ENCODE assay signal across 24 cellular contexts in the genomic region with DNA sequence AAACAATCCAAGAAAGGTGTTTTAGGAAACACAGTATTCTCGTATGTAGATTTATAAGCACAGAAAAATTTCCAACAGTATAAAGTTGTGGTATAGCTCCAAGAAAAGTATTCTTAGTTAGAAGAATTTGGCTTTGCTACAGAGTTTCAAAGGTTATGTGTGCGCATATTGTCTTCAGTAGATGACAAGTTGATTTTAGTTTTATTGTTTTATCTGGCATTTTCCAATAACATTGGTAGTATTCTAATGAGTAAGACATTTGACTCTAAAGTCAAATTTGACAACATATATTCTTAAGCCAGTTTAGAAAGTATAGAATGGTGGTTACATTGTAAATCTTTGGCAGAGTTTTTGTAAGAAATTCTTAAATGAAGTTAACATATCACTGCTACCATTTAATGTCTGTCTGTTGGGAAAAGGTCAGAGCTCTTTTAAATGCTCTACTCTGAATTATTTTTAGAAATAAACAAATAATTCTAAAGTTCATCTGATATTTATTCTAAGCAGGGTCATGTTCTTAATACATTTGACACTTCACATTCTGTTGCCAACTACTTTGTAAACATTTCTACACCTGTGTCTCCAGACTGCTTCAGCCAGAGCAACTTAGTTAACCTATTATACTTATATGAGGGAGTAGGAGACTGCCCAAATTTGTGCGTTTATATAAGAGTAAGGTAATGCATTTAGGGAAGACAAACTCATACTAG. TPM values are rescaled to one million over a fixed set of nuclear protein-coding genes. Genes with fewer than 3 reads are reported as not detected.
DNase-seq lines count a peak whose midpoint lies in the region; ATAC-seq, FAIRE-seq and TF ChIP-seq lines count a peak whose summit lies in the region.
"Had no signal": no experiment of that assay in that cellular context is flagged by ENCODE, and none has a peak within 500 bp of the region (broad histone marks: within the 10 kb centered on the region; RNA-seq: fewer than 3 reads in every experiment).

No MANE protein-coding gene starts in this region.

- intact Hi-C loops in left ventricle myocardium superior (cut with micrococcal nuclease), result no loop called here
- intact Hi-C loops in pancreas (cut with DNase I), result no loop called here

- TF ChIP-seq CTCF in 22Rv1 (IDR thresholded peaks at IDR 0.05), result no peak
- TF ChIP-seq CTCF in VCaP (conservative IDR thresholded peaks at IDR 0.05), result no peak
- TF ChIP-seq CTCF in pancreas (IDR thresholded peaks at IDR 0.05), result no peak

- H3K36me3 ChIP-seq in pancreas, result no peaks in the 10 kb centered on the region
- H3K36me3 ChIP-seq: BE2C, thyroid gland had no signal

- peaks cover 22 to 40% of the 10 kb centered on the region in 2 donors for H3K36me3 Mint-ChIP-seq in stimulated activated naive B cell treated with anti-CD40 and anti-IgM and Interleukin-4, amounts not matched to agents 10 μg/mL and 1 μg/mL and 100 μg/mL, for 72 hours

- ATAC-seq in left ventricle myocardium superior (peak; percentile 75), pancreas (peak; percentile 82 to 89 (median 87)), SK-N-SH treated with all-trans-retinoic acid at 6 μM for 48 hours (no peak)
- ATAC-seq in stimulated activated naive B cell treated with anti-CD40 and anti-IgM and Interleukin-4, amounts not matched to agents 10 μg/mL and 1 μg/mL and 100 μg/mL, for 72 hours (replicated peaks), result no peak
- ATAC-seq: Panc1 had no signal

- H3K27me3 ChIP-seq in pancreas, result no peaks in the 10 kb centered on the region
- H3K27me3 ChIP-seq: BE2C, esophagus squamous epithelium, thyroid gland had no signal

- peak; percentile 39 for FAIRE-seq in pancreas (lab: Jason Lieb, UNC)

- H3K4me3 ChIP-seq in pancreas, result no peak overlapping the region
- H3K4me3 ChIP-seq: esophagus squamous epithelium, thyroid gland had no signal

- no peak for DNase-seq in left ventricle myocardium superior
- no peak for DNase-seq in pancreas
- no peak for DNase-seq in NCI-H2171 treated with DMSO at 0.1 percent for 48 hours (lab: John Stamatoyannopoulos, UW)
- DNase-seq in stimulated activated naive B cell treated with anti-CD40 and anti-IgM and Interleukin-4, amounts not matched to agents 10 μg/mL and 1 μg/mL and 100 μg/mL, for 72 hours, result no peak
- DNase-seq in C1 segment of cervical spinal cord (lab: John Stamatoyannopoulos, UW), result no peak
- DNase-seq: ACHN; activated CD4-positive, alpha-beta memory T cell treated with anti-CD3 and anti-CD28 coated beads, Interleukin-2, amount 10 ng/mL, durations not matched to agents 7 days and 5 days; activated CD4-positive, CD25-positive, alpha-beta regulatory T cell treated with anti-CD3 and anti-CD28 coated beads, Interleukin-2, amount 50 U/mL, for 72 hours; activated CD8-positive, alpha-beta memory T cell treated with anti-CD3 and anti-CD28 coated beads, Interleukin-2, amount 50 U/mL, for 48 hours; BE2C; esophagus squamous epithelium; GOT3; islet precursor cell; mammary epithelial cell; NCI-H2029; NCI-H526 treated with DMSO at 0.1 percent for 48 hours; SIG-M5 had no signal

- no peaks in the 10 kb centered on the region for H3K9me3 Mint-ChIP-seq in stimulated activated naive B cell treated with anti-CD40 and anti-IgM and Interleukin-4, amounts not matched to agents 10 μg/mL and 1 μg/mL and 100 μg/mL, for 72 hours
- H3K9me3 Mint-ChIP-seq: activated CD4-positive, alpha-beta memory T cell treated with anti-CD3 and anti-CD28 coated beads, Interleukin-2, amount 10 ng/mL, durations not matched to agents 7 days and 5 days; activated naive CD4-positive, alpha-beta T cell treated with anti-CD3 and anti-CD28 coated beads, Interleukin-2, amount 50 U/mL, for 24 hours; stimulated activated naive CD8-positive, alpha-beta T cell treated with anti-CD3 and anti-CD28 coated beads, Interleukin-15, Interleukin-2, amounts not matched to agents 100 ng/mL and 50 ng/mL, for 24 hours had no signal

- peaks cover 10 to 32% of the 10 kb centered on the region in 2 donors for H3K4me1 Mint-ChIP-seq in stimulated activated naive B cell treated with anti-CD40 and anti-IgM and Interleukin-4, amounts not matched to agents 10 μg/mL and 1 μg/mL and 100 μg/mL, for 72 hours
- H3K4me1 Mint-ChIP-seq: activated CD4-positive, alpha-beta memory T cell treated with anti-CD3 and anti-CD28 coated beads, Interleukin-2, amount 10 ng/mL, durations not matched to agents 7 days and 5 days had no signal

- no peaks in the 10 kb centered on the region for H3K9me3 ChIP-seq in pancreas
- H3K9me3 ChIP-seq: BE2C, esophagus squamous epithelium, thyroid gland had no signal

- H3K27me3 Mint-ChIP-seq in stimulated activated naive B cell treated with anti-CD40 and anti-IgM and Interleukin-4, amounts not matched to agents 10 μg/mL and 1 μg/mL and 100 μg/mL, for 72 hours, result no peaks in the 10 kb centered on the region
- H3K27me3 Mint-ChIP-seq: activated CD4-positive, alpha-beta memory T cell treated with anti-CD3 and anti-CD28 coated beads, Interleukin-2, amount 10 ng/mL, durations not matched to agents 7 days and 5 days; activated naive CD4-positive, alpha-beta T cell treated with anti-CD3 and anti-CD28 coated beads, Interleukin-2, amount 50 U/mL, for 24 hours; stimulated activated naive CD8-positive, alpha-beta T cell treated with anti-CD3 and anti-CD28 coated beads, Interleukin-15, Interleukin-2, amounts not matched to agents 100 ng/mL and 50 ng/mL, for 24 hours had no signal

- no peak overlapping the region for H3K27ac Mint-ChIP-seq in stimulated activated naive B cell treated with anti-CD40 and anti-IgM and Interleukin-4, amounts not matched to agents 10 μg/mL and 1 μg/mL and 100 μg/mL, for 72 hours
- H3K27ac Mint-ChIP-seq: activated CD4-positive, alpha-beta memory T cell treated with anti-CD3 and anti-CD28 coated beads, Interleukin-2, amount 10 ng/mL, durations not matched to agents 7 days and 5 days; activated naive CD4-positive, alpha-beta T cell treated with anti-CD3 and anti-CD28 coated beads, Interleukin-2, amount 50 U/mL, for 24 hours; stimulated activated naive CD8-positive, alpha-beta T cell treated with anti-CD3 and anti-CD28 coated beads, Interleukin-15, Interleukin-2, amounts not matched to agents 100 ng/mL and 50 ng/mL, for 24 hours had no signal

- peaks cover 23 to 43% (median 35%) of the 10 kb centered on the region in 3 donors for H3K4me1 ChIP-seq in pancreas
- H3K4me1 ChIP-seq: BE2C, thyroid gland had no signal

- no peak overlapping the region for H3K4me3 Mint-ChIP-seq in stimulated activated naive B cell treated with anti-CD40 and anti-IgM and Interleukin-4, amounts not matched to agents 10 μg/mL and 1 μg/mL and 100 μg/mL, for 72 hours
- H3K4me3 Mint-ChIP-seq: activated CD4-positive, alpha-beta memory T cell treated with anti-CD3 and anti-CD28 coated beads, Interleukin-2, amount 10 ng/mL, durations not matched to agents 7 days and 5 days; activated naive CD4-positive, alpha-beta T cell treated with anti-CD3 and anti-CD28 coated beads, Interleukin-2, amount 50 U/mL, for 24 hours; stimulated activated naive CD8-positive, alpha-beta T cell treated with anti-CD3 and anti-CD28 coated beads, Interleukin-15, Interleukin-2, amounts not matched to agents 100 ng/mL and 50 ng/mL, for 24 hours had no signal

- WGBS in pancreas, 2 donors, result 14% methylated on average over 3 of the region's 3 CpGs

- H3K27ac ChIP-seq in 22Rv1 (peak overlapping the region; percentile 65), VCaP (peak overlapping the region; percentile 16; the same call in 1 of the 2 replicates), pancreas (peak overlapping the region; percentile 22 to 86 (median 66))
- H3K27ac ChIP-seq: esophagus squamous epithelium, thyroid gland had no signal

TF ChIP-seq in SK-N-SH treated with all-trans-retinoic acid at 6 μM for 48 hours, 23 proteins besides CTCF, POLR2A, EP300 and RAD21 (continues in another document):
- TF ChIP-seq ISL1 (CRISPR knock-in tag; IDR thresholded peaks at IDR 0.05), result no peak
- TF ChIP-seq RARB (CRISPR knock-in tag; IDR thresholded peaks at IDR 0.05), result no peak
- TF ChIP-seq ZNF70 (CRISPR knock-in tag; IDR thresholded peaks at IDR 0.05), result no peak
- no peak for TF ChIP-seq CSDC2 (CRISPR knock-in tag; IDR thresholded peaks at IDR 0.05)
- TF ChIP-seq ZFP30 (CRISPR knock-in tag; IDR thresholded peaks at IDR 0.05), result no peak
- TF ChIP-seq ARNTL (CRISPR knock-in tag; IDR thresholded peaks at IDR 0.05; ENCODE audit: borderline replicate concordance, low read depth), result no peak
- no peak for TF ChIP-seq PATZ1 (CRISPR knock-in tag; IDR thresholded peaks at IDR 0.05; ENCODE audit: borderline replicate concordance)
- no peak for TF ChIP-seq ZFP3 (CRISPR knock-in tag; IDR thresholded peaks at IDR 0.05)
- no peak for TF ChIP-seq TOX (CRISPR knock-in tag; IDR thresholded peaks at IDR 0.05; ENCODE audit: borderline replicate concordance)

RNA-seq across cellular contexts. Expression of gene CLCN3, which starts 30.0 kb away (rescaled TPM):
- 65.9 TPM for total RNA-seq in left ventricle myocardium superior
- total RNA-seq in pancreas, result 10 to 100 TPM; 24.9 to 41.4 (median 33.6) TPM
- 10 to 100 TPM in 1 of 2 donors, 1 to 10 TPM in 1; 9.1 to 16.7 TPM for polyA plus RNA-seq in pancreas

RNA-seq across cellular contexts. Expression of gene NEK1, which starts 38.0 kb away (rescaled TPM):
- total RNA-seq in left ventricle myocardium superior (15.9 TPM), pancreas (1 to 10 TPM; 3.6 to 8.3 (median 5.0) TPM)
- polyA plus RNA-seq in pancreas, result 1 to 10 TPM; 2.1 to 3.9 TPM

Comparison
In these comparisons a context has a peak if more than half of its experiments do, and no peak if none do; other contexts are left out.
1. H3K27ac ChIP-seq: peak in every context shown above with its lines; median percentile 66 in pancreas; 65 in 22Rv1; 16 in VCaP.
2. ATAC-seq: peak in left ventricle myocardium superior (single experiment) and pancreas (4 of 4); none in stimulated activated naive B cell treated with anti-CD40 and anti-IgM and Interleukin-4, amounts not matched to agents 10 μg/mL and 1 μg/mL and 100 μg/mL, for 72 hours (0 of 2) and SK-N-SH treated with all-trans-retinoic acid at 6 μM for 48 hours (single experiment).